In genomic region chr3:8503461-8503860, GRCh38 we compare ENCODE assay signal across 9 cellular contexts. TPM values are rescaled to one million over a fixed set of nuclear protein-coding genes. Genes with fewer than 3 reads are reported as not detected.
DNase-seq lines count a peak whose midpoint lies in the region; ATAC-seq and TF ChIP-seq lines count a peak whose summit lies in the region.
"Had no signal": no experiment of that assay in that cellular context is flagged by ENCODE, and none has a peak within 500 bp of the region (broad histone marks: within the 10 kb centered on the region; RNA-seq: fewer than 3 reads in every experiment).

No MANE protein-coding gene starts in this region.

- peak overlapping the region; percentile 38; the same call in 1 of the 2 replicates for H3K27ac ChIP-seq in SJCRH30
- H3K27ac ChIP-seq in gastroesophageal sphincter, result peak overlapping the region in 3 of 4 donors; percentile 61 to 79 (median 71)

- peak overlapping the region; percentile 48 for H3K27ac Mint-ChIP-seq in stimulated activated effector memory CD8-positive, alpha-beta T cell treated with anti-CD3 and anti-CD28 coated beads, Interleukin-12 subunit alpha, Interleukin-12 subunit beta, amount 100 ng/mL, for 72 hours

- H3K4me1 Mint-ChIP-seq in stimulated activated effector memory CD8-positive, alpha-beta T cell treated with anti-CD3 and anti-CD28 coated beads, Interleukin-12 subunit alpha, Interleukin-12 subunit beta, amount 100 ng/mL, for 72 hours, result peaks cover 10% of the 10 kb centered on the region

- H3K27me3 ChIP-seq in SJCRH30, result no peaks in the 10 kb centered on the region
- H3K27me3 ChIP-seq in gastroesophageal sphincter, result no peaks in the 10 kb centered on the region

- no peaks in the 10 kb centered on the region for H3K9me3 Mint-ChIP-seq in stimulated activated effector memory CD8-positive, alpha-beta T cell treated with anti-CD3 and anti-CD28 coated beads, Interleukin-12 subunit alpha, Interleukin-12 subunit beta, amount 100 ng/mL, for 72 hours

- no peak for TF ChIP-seq CTCF in gastroesophageal sphincter (IDR thresholded peaks at IDR 0.05)

- no peak for TF ChIP-seq POLR2A in gastroesophageal sphincter (IDR thresholded peaks at IDR 0.05)

- no peak for TF ChIP-seq EP300 in gastroesophageal sphincter (IDR thresholded peaks at IDR 0.05)

- H3K4me1 ChIP-seq in SJCRH30, result peaks cover 77% of the 10 kb centered on the region
- peaks cover 0 to 59% (median 3%) of the 10 kb centered on the region in 3 donors for H3K4me1 ChIP-seq in gastroesophageal sphincter

- no peaks in the 10 kb centered on the region for H3K36me3 Mint-ChIP-seq in stimulated activated effector memory CD8-positive, alpha-beta T cell treated with anti-CD3 and anti-CD28 coated beads, Interleukin-12 subunit alpha, Interleukin-12 subunit beta, amount 100 ng/mL, for 72 hours

- H3K4me3 ChIP-seq in SJCRH30 (peak overlapping the region; percentile 37), gastroesophageal sphincter (peak overlapping the region in 1 of 2 donors; percentile 43)

- WGBS in gastroesophageal sphincter (ENCODE audit: low coverage in 1 of 2), 2 donors, result 71 to 73% methylated on average over 1 of the region's 1 CpG

- DNase-seq in SJCRH30, result peak in 1 of 2 experiments; percentile 43
- no peak for DNase-seq in stimulated activated effector memory CD8-positive, alpha-beta T cell treated with anti-CD3 and anti-CD28 coated beads, Interleukin-12 subunit alpha, Interleukin-12 subunit beta, amount 100 ng/mL, for 72 hours (ENCODE audit: low spot score in 2 of 2)
- DNase-seq in CD1c-positive myeloid dendritic cell (ENCODE audit: extremely low spot score), result no peak
- no peak for DNase-seq in NCI-H146 (lab: John Stamatoyannopoulos, UW)
- no peak for DNase-seq in NCI-H2107 treated with DMSO at 0.1 percent for 48 hours (lab: John Stamatoyannopoulos, UW; ENCODE audit: unreplicated experiment)
- DNase-seq: MV-4-11 had no signal

- H3K4me3 Mint-ChIP-seq in stimulated activated effector memory CD8-positive, alpha-beta T cell treated with anti-CD3 and anti-CD28 coated beads, Interleukin-12 subunit alpha, Interleukin-12 subunit beta, amount 100 ng/mL, for 72 hours, result peak overlapping the region; percentile 33

- H3K36me3 ChIP-seq in SJCRH30 (peaks cover 12% of the 10 kb centered on the region), gastroesophageal sphincter (no peaks in the 10 kb centered on the region)

- ATAC-seq in GM19025 (IDR thresholded peaks at IDR 0.05; ENCODE audit: low read depth, unreplicated experiment) (peak; percentile 13), gastroesophageal sphincter (no peak), GM21723 (IDR thresholded peaks at IDR 0.05; ENCODE audit: unreplicated experiment) (no peak)
- no peak for ATAC-seq in stimulated activated effector memory CD8-positive, alpha-beta T cell treated with anti-CD3 and anti-CD28 coated beads, Interleukin-12 subunit alpha, Interleukin-12 subunit beta, amount 100 ng/mL, for 72 hours

- H3K9me3 ChIP-seq in SJCRH30 (replicated peaks), result peaks cover 3% of the 10 kb centered on the region; the same call in 1 of the 2 replicates
- H3K9me3 ChIP-seq in gastroesophageal sphincter, result no peaks in the 10 kb centered on the region

RNA-seq across cellular contexts. Expression of gene LMCD1, which starts 1.8 kb away (rescaled TPM):
- total RNA-seq in SJCRH30 (2014; rRNA removed; shearing (Covaris generic)), result 59.6 and 69.8 TPM in 2 replicates
- total RNA-seq in gastroesophageal sphincter, result 100 to 1,000 TPM in 2 of 4 donors, 10 to 100 TPM in 2; 17.6 to 318 (median 136) TPM
